In the genomic region with DNA sequence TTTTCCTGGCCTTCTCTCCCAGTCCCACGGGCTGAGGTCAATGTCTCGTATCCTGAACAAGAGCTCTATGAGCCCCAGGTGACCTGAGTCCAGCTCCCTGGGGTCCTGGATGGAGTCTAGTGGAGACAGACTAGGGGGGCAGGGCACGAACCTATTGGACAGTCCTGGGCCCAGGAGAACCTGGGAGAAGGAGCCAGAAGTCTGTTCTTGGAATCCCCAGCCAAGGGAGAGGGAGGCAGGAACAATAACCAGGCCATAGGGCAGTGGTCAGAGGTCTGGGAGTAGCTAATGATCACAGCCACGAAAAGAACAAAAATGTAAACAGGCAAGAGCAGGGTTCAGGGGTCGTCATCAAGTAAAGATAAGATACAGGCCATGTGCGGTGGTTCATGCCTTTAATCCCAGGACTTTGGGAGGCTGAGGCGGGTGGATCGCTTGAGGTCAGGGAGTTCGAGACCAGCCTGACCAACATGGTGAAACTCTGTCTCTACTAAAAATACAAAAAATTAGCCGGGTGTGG, we compare ENCODE assay signal across 1 cellular context.
TF ChIP-seq lines count a peak whose summit lies in the region.

No MANE protein-coding gene starts in this region.

TF ChIP-seq in HepG2, 621 proteins besides CTCF, POLR2A, EP300 and RAD21 (continued from another document and continues in another):
- TF ChIP-seq ARNTL (CRISPR knock-in tag; IDR thresholded peaks at IDR 0.05): 0 out of 2 replicates have a peak, but pooled peaks have one; percentile 51
- peak; percentile 59 for TF ChIP-seq SAP130 (CRISPR knock-in tag; IDR thresholded peaks at IDR 0.05; ENCODE audit: low read depth)
- peak; percentile 79; the same call in 1 of the 2 replicates for TF ChIP-seq KDM6A (CRISPR knock-in tag; IDR thresholded peaks at IDR 0.05; ENCODE audit: low read depth)
- TF ChIP-seq CBX1 (IDR thresholded peaks at IDR 0.05; ENCODE audit: low read depth): no peak
- peak; percentile 98 for TF ChIP-seq ZMYM2 (CRISPR knock-in tag; IDR thresholded peaks at IDR 0.05)
- TF ChIP-seq HDAC1 (CRISPR knock-in tag; IDR thresholded peaks at IDR 0.05): peak; percentile 82
- TF ChIP-seq SNAPC2 (CRISPR knock-in tag; IDR thresholded peaks at IDR 0.05): 0 out of 2 replicates have a peak, but pooled peaks have one; percentile 68
- no peak for TF ChIP-seq NAIF1 (CRISPR knock-in tag; IDR thresholded peaks at IDR 0.05; ENCODE audit: borderline replicate concordance)
- no peak for TF ChIP-seq HNRNPK (IDR thresholded peaks at IDR 0.05; ENCODE audit: low read depth, low read length, poor library complexity, severe bottlenecking)
- TF ChIP-seq HOXA3 (CRISPR knock-in tag; IDR thresholded peaks at IDR 0.05): peak; percentile 69
- 0 out of 2 replicates have a peak, but pooled peaks have one; percentile 27 for TF ChIP-seq GABPB1 (CRISPR knock-in tag; IDR thresholded peaks at IDR 0.05)
- peak; percentile 64 to 74; a peak in 3 of 4 replicates for TF ChIP-seq NR2F1 (CRISPR knock-in tag; IDR thresholded peaks at IDR 0.05)
- TF ChIP-seq, protein P1, sequence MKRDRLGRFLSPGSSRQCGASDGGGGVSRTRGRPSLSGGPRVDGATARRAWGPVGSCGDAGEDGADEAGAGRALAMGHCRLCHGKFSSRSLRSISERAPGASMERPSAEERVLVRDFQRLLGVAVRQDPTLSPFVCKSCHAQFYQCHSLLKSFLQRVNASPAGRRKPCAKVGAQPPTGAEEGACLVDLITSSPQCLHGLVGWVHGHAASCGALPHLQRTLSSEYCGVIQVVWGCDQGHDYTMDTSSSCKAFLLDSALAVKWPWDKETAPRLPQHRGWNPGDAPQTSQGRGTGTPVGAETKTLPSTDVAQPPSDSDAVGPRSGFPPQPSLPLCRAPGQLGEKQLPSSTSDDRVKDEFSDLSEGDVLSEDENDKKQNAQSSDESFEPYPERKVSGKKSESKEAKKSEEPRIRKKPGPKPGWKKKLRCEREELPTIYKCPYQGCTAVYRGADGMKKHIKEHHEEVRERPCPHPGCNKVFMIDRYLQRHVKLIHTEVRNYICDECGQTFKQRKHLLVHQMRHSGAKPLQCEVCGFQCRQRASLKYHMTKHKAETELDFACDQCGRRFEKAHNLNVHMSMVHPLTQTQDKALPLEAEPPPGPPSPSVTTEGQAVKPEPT (CRISPR knock-in tag; IDR thresholded peaks at IDR 0.05; ENCODE audit: low read depth): 0 out of 2 replicates have a peak, but pooled peaks have one; percentile 37
- TF ChIP-seq, protein P2, sequence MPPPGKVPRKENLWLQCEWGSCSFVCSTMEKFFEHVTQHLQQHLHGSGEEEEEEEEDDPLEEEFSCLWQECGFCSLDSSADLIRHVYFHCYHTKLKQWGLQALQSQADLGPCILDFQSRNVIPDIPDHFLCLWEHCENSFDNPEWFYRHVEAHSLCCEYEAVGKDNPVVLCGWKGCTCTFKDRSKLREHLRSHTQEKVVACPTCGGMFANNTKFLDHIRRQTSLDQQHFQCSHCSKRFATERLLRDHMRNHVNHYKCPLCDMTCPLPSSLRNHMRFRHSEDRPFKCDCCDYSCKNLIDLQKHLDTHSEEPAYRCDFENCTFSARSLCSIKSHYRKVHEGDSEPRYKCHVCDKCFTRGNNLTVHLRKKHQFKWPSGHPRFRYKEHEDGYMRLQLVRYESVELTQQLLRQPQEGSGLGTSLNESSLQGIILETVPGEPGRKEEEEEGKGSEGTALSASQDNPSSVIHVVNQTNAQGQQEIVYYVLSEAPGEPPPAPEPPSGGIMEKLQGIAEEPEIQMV (CRISPR knock-in tag; IDR thresholded peaks at IDR 0.05; ENCODE audit: low read depth): no peak
- peak; percentile 73; the same call in 1 of the 2 replicates for TF ChIP-seq PHF21A (CRISPR knock-in tag; IDR thresholded peaks at IDR 0.05)
- TF ChIP-seq, protein P3, sequence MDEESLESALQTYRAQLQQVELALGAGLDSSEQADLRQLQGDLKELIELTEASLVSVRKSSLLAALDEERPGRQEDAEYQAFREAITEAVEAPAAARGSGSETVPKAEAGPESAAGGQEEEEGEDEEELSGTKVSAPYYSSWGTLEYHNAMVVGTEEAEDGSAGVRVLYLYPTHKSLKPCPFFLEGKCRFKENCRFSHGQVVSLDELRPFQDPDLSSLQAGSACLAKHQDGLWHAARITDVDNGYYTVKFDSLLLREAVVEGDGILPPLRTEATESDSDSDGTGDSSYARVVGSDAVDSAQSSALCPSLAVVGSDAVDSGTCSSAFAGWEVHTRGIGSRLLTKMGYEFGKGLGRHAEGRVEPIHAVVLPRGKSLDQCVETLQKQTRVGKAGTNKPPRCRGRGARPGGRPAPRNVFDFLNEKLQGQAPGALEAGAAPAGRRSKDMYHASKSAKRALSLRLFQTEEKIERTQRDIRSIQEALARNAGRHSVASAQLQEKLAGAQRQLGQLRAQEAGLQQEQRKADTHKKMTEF (CRISPR knock-in tag; IDR thresholded peaks at IDR 0.05): peak; percentile 67
- 0 out of 2 replicates have a peak, but pooled peaks have one; percentile 33 for TF ChIP-seq ZSCAN31 (CRISPR knock-in tag; IDR thresholded peaks at IDR 0.05; ENCODE audit: low read depth)
- no peak for TF ChIP-seq TSC22D2 (CRISPR knock-in tag; IDR thresholded peaks at IDR 0.05; ENCODE audit: borderline replicate concordance)
- TF ChIP-seq MED1 (CRISPR knock-in tag; IDR thresholded peaks at IDR 0.05): peak; percentile 90
- TF ChIP-seq ZNF441 (CRISPR knock-in tag; IDR thresholded peaks at IDR 0.05; ENCODE audit: borderline replicate concordance): no peak
- TF ChIP-seq THAP11 (CRISPR knock-in tag; IDR thresholded peaks at IDR 0.05): peak; percentile 46; the same call in 1 of the 2 replicates
- no peak for TF ChIP-seq FOXP1 (IDR thresholded peaks at IDR 0.05)
- TF ChIP-seq FOXP1 (CRISPR knock-in tag; IDR thresholded peaks at IDR 0.05): peak; percentile 65; the same call in 1 of the 2 replicates
- TF ChIP-seq ZNF431 (CRISPR knock-in tag; IDR thresholded peaks at IDR 0.05; ENCODE audit: borderline replicate concordance, low read depth): peak; percentile 44; the same call in 1 of the 2 replicates
- TF ChIP-seq JDP2 (CRISPR knock-in tag; IDR thresholded peaks at IDR 0.05; ENCODE audit: borderline replicate concordance): no peak
- peak; percentile 57; the same call in 1 of the 2 replicates for TF ChIP-seq ZNF709 (CRISPR knock-in tag; IDR thresholded peaks at IDR 0.05)
- 0 out of 2 replicates have a peak, but pooled peaks have one; percentile 43 for TF ChIP-seq KDM5B (CRISPR knock-in tag; IDR thresholded peaks at IDR 0.05; ENCODE audit: borderline replicate concordance)
- TF ChIP-seq RCOR2 (CRISPR knock-in tag; IDR thresholded peaks at IDR 0.05): peak; percentile 89
- 0 out of 2 replicates have a peak, but pooled peaks have one; percentile 61 for TF ChIP-seq ZFP37 (CRISPR knock-in tag; IDR thresholded peaks at IDR 0.05; ENCODE audit: borderline replicate concordance)
- no peak for TF ChIP-seq ZBTB3 (CRISPR knock-in tag; IDR thresholded peaks at IDR 0.05; ENCODE audit: borderline replicate concordance, low read depth)
- TF ChIP-seq ATF1 (CRISPR knock-in tag; IDR thresholded peaks at IDR 0.05): no peak
- TF ChIP-seq HNRNPH1 (optimal IDR thresholded peaks at IDR 0.05; ENCODE audit: low read depth, low read length): no peak
- 0 out of 2 replicates have a peak, but pooled peaks have one; percentile 48 for TF ChIP-seq RNF2 (conservative IDR thresholded peaks at IDR 0.05; ENCODE audit: low read depth)
- TF ChIP-seq KLF6 (CRISPR knock-in tag; IDR thresholded peaks at IDR 0.05): no peak
- TF ChIP-seq HDAC2 (CRISPR knock-in tag; IDR thresholded peaks at IDR 0.05): peak; percentile 80
- TF ChIP-seq, protein P4, sequence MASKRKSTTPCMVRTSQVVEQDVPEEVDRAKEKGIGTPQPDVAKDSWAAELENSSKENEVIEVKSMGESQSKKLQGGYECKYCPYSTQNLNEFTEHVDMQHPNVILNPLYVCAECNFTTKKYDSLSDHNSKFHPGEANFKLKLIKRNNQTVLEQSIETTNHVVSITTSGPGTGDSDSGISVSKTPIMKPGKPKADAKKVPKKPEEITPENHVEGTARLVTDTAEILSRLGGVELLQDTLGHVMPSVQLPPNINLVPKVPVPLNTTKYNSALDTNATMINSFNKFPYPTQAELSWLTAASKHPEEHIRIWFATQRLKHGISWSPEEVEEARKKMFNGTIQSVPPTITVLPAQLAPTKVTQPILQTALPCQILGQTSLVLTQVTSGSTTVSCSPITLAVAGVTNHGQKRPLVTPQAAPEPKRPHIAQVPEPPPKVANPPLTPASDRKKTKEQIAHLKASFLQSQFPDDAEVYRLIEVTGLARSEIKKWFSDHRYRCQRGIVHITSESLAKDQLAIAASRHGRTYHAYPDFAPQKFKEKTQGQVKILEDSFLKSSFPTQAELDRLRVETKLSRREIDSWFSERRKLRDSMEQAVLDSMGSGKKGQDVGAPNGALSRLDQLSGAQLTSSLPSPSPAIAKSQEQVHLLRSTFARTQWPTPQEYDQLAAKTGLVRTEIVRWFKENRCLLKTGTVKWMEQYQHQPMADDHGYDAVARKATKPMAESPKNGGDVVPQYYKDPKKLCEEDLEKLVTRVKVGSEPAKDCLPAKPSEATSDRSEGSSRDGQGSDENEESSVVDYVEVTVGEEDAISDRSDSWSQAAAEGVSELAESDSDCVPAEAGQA (IDR thresholded peaks at IDR 0.05; ENCODE audit: low read depth): no peak
- TF ChIP-seq, protein P4 (CRISPR knock-in tag; IDR thresholded peaks at IDR 0.05; ENCODE audit: borderline replicate concordance): no peak
- no peak for TF ChIP-seq ELF1 (CRISPR knock-in tag; IDR thresholded peaks at IDR 0.05)
- peak; percentile 68; the same call in 1 of the 2 replicates for TF ChIP-seq ZNF230 (CRISPR knock-in tag; IDR thresholded peaks at IDR 0.05)
- TF ChIP-seq, protein P5, sequence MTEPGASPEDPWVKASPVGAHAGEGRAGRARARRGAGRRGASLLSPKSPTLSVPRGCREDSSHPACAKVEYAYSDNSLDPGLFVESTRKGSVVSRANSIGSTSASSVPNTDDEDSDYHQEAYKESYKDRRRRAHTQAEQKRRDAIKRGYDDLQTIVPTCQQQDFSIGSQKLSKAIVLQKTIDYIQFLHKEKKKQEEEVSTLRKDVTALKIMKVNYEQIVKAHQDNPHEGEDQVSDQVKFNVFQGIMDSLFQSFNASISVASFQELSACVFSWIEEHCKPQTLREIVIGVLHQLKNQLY (CRISPR knock-in tag; IDR thresholded peaks at IDR 0.05): peak; percentile 73; the same call in 1 of the 2 replicates
- TF ChIP-seq, protein P6, sequence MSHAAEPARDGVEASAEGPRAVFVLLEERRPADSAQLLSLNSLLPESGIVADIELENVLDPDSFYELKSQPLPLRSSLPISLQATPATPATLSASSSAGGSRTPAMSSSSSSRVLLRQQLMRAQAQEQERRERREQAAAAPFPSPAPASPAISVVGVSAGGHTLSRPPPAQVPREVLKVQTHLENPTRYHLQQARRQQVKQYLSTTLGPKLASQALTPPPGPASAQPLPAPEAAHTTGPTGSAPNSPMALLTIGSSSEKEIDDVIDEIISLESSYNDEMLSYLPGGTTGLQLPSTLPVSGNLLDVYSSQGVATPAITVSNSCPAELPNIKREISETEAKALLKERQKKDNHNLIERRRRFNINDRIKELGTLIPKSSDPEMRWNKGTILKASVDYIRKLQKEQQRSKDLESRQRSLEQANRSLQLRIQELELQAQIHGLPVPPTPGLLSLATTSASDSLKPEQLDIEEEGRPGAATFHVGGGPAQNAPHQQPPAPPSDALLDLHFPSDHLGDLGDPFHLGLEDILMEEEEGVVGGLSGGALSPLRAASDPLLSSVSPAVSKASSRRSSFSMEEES (CRISPR knock-in tag; IDR thresholded peaks at IDR 0.05): peak; percentile 35; the same call in 1 of the 2 replicates
- TF ChIP-seq, protein P7, sequence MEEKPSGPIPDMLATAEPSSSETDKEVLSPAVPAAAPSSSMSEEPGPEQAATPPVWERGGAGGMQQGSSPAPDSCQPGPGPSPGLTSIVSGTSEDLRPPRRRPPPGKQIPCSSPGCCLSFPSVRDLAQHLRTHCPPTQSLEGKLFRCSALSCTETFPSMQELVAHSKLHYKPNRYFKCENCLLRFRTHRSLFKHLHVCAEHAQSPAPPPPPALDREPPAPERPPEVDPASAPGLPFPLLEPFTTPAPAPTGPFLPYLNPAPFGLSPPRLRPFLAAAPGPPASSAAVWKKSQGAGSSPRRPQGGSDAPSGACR (CRISPR knock-in tag; IDR thresholded peaks at IDR 0.05): peak; percentile 67; the same call in 1 of the 2 replicates
- TF ChIP-seq GATAD2A (CRISPR knock-in tag; IDR thresholded peaks at IDR 0.05): peak; percentile 73
- 0 out of 2 replicates have a peak, but pooled peaks have one; percentile 43 for TF ChIP-seq BORCS8-MEF2B (CRISPR knock-in tag; IDR thresholded peaks at IDR 0.05)
- TF ChIP-seq CREM (IDR thresholded peaks at IDR 0.05): peak; percentile 66; the same call in 1 of the 2 replicates
- no peak for TF ChIP-seq CREM (CRISPR knock-in tag; IDR thresholded peaks at IDR 0.05)
- TF ChIP-seq TBX2 (CRISPR knock-in tag; IDR thresholded peaks at IDR 0.05; ENCODE audit: borderline replicate concordance): peak; percentile 71; the same call in 1 of the 2 replicates
- TF ChIP-seq ASH2L (IDR thresholded peaks at IDR 0.05; ENCODE audit: insufficient read length, low read depth, low read length): peak; percentile 53
- TF ChIP-seq ARHGAP35 (CRISPR knock-in tag; IDR thresholded peaks at IDR 0.05; ENCODE audit: borderline replicate concordance): no peak
- no peak for TF ChIP-seq BHLHE40 (IDR thresholded peaks at IDR 0.05; ENCODE audit: low read length)
- TF ChIP-seq MEF2D (CRISPR knock-in tag; IDR thresholded peaks at IDR 0.05): peak; percentile 72; the same call in 1 of the 2 replicates
- peak; percentile 86 for TF ChIP-seq NR2F6 (IDR thresholded peaks at IDR 0.05)
- peak; percentile 93 for TF ChIP-seq NR2F6 (CRISPR knock-in tag; IDR thresholded peaks at IDR 0.05)
- peak; percentile 52; the same call in 1 of the 2 replicates for TF ChIP-seq ZNF644 (CRISPR knock-in tag; IDR thresholded peaks at IDR 0.05; ENCODE audit: low read depth)
- 0 out of 2 replicates have a peak, but pooled peaks have one; percentile 51 for TF ChIP-seq ZNF460 (CRISPR knock-in tag; IDR thresholded peaks at IDR 0.05; ENCODE audit: borderline replicate concordance)
- no peak for TF ChIP-seq ZNF224 (CRISPR knock-in tag; IDR thresholded peaks at IDR 0.05)
- no peak for TF ChIP-seq ZNF775 (CRISPR knock-in tag; IDR thresholded peaks at IDR 0.05; ENCODE audit: borderline replicate concordance)
